8 cellular contexts compared by ENCODE assay signal in the genomic region with DNA sequence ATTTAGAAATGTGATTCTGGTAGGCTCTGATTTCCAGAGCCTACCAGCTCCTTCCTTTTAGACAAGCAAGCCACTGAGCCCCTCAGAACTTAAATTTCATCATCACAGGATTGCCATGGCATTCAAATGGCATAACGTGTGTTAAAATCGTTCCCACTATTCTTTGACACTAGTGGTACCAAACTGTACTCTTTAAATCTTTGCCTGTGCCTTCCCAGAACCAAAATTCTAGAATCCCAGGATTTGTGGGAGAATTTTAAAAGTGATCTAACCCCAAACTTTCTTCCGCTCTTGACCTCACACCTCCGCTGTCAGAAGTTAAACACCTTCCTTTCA. TPM values are rescaled to one million over a fixed set of nuclear protein-coding genes. Genes with fewer than 3 reads are reported as not detected.
DNase-seq lines count a peak whose midpoint lies in the region; ATAC-seq, FAIRE-seq and TF ChIP-seq lines count a peak whose summit lies in the region.

No MANE protein-coding gene starts in this region.

- H3K36me3 Mint-ChIP-seq in CD4-positive, alpha-beta T cell (ENCODE audit: low read depth) = peaks cover 43% of the 10 kb centered on the region
- H3K36me3 Mint-ChIP-seq in naive thymus-derived CD4-positive, alpha-beta T cell = peaks cover 0 to 5% (median 3%) of the 10 kb centered on the region in 5 donors

- FAIRE-seq in H54 (lab: Jason Lieb, UNC) = no peak

- H3K9me3 ChIP-seq in CD4-positive, alpha-beta T cell (ENCODE audit: control insufficient read depth, low read length) = no peaks in the 10 kb centered on the region
- H3K9me3 ChIP-seq in breast epithelium = no peaks in the 10 kb centered on the region
- no peaks in the 10 kb centered on the region for H3K9me3 ChIP-seq in naive thymus-derived CD4-positive, alpha-beta T cell (ENCODE audit: control insufficient read depth in 2 of 3, low read length in 3 of 3)

- H3K4me3 ChIP-seq in breast epithelium = peak overlapping the region; percentile 68 to 76 (median 69)
- peak overlapping the region; percentile 98 for H3K4me3 ChIP-seq in naive thymus-derived CD4-positive, alpha-beta T cell (ENCODE audit: low read length)

- CTCF ChIA-PET in CD4-positive, alpha-beta T cell (lab: Charles Lee) = interaction anchor here (1.1 kb wide), 1 partner anchor 14 kb away, joined by 3 read pairs; no protein-coding TSS in a partner anchor
- CTCF ChIA-PET in naive thymus-derived CD4-positive, alpha-beta T cell (lab: Charles Lee) = interaction anchor here (0.7 kb wide), 1 partner anchor 116 kb away, joined by 3 read pairs; no protein-coding TSS in a partner anchor

- peaks cover 27% of the 10 kb centered on the region for H3K4me1 Mint-ChIP-seq in CD4-positive, alpha-beta T cell (ENCODE audit: low read depth)
- H3K4me1 Mint-ChIP-seq in naive thymus-derived CD4-positive, alpha-beta T cell = peaks cover 13 to 28% (median 21%) of the 10 kb centered on the region in 7 donors

- H3K27ac ChIP-seq in CD4-positive, alpha-beta T cell (ENCODE audit: low read depth, low read length) = no peak overlapping the region
- H3K27ac ChIP-seq in breast epithelium = peak overlapping the region; percentile 88 to 91
- H3K27ac ChIP-seq in naive thymus-derived CD4-positive, alpha-beta T cell (ENCODE audit: low read depth, low read length) = peak overlapping the region; percentile 80

- POLR2A ChIA-PET in CD4-positive, alpha-beta T cell (lab: Charles Lee) = interaction anchor here (0.8 to 2.2 kb wide), 2 partner anchors 65 to 132 kb away, joined by 3 to 7 read pairs; partner anchors contain the start of gene BRIP1
- POLR2A ChIA-PET in naive thymus-derived CD4-positive, alpha-beta T cell (lab: Charles Lee) = no interaction called here

- H3K27me3 Mint-ChIP-seq in CD4-positive, alpha-beta T cell = peaks cover 6% of the 10 kb centered on the region
- H3K27me3 Mint-ChIP-seq in naive thymus-derived CD4-positive, alpha-beta T cell = peaks cover 0 to 4% (median 0%) of the 10 kb centered on the region in 5 donors

- DNase-seq in CD4-positive, alpha-beta T cell = no peak
- no peak for DNase-seq in breast epithelium (ENCODE audit: low spot score in 2 of 2)
- no peak for DNase-seq in naive thymus-derived CD4-positive, alpha-beta T cell
- no peak for DNase-seq in NK-92 (lab: John Stamatoyannopoulos, UW; ENCODE audit: unreplicated experiment)
- no peak for DNase-seq in NCI-H345 treated with DMSO at 0.1 percent for 48 hours (lab: John Stamatoyannopoulos, UW; ENCODE audit: unreplicated experiment)
- no peak for DNase-seq in H54 (ENCODE audit: insufficient read length, low spot score)
- DNase-seq in activated gamma-delta T cell (lab: John Stamatoyannopoulos, UW) = no peak

- H3K4me3 Mint-ChIP-seq in CD4-positive, alpha-beta T cell = peak overlapping the region; percentile 94
- peak overlapping the region; percentile 88 to 96 (median 92) for H3K4me3 Mint-ChIP-seq in naive thymus-derived CD4-positive, alpha-beta T cell

- H3K36me3 ChIP-seq in breast epithelium = no peaks in the 10 kb centered on the region
- peaks cover 0 to 14% (median 0%) of the 10 kb centered on the region in 3 experiments for H3K36me3 ChIP-seq in naive thymus-derived CD4-positive, alpha-beta T cell (ENCODE audit: control insufficient read depth in 2 of 3, insufficient read depth in 3 of 3, low read length in 3 of 3)

- H3K4me1 ChIP-seq in breast epithelium = peaks cover 0 to 5% of the 10 kb centered on the region in 2 donors
- H3K4me1 ChIP-seq in naive thymus-derived CD4-positive, alpha-beta T cell (ENCODE audit: control insufficient read depth in 2 of 2, insufficient read depth in 2 of 2, low read length in 2 of 2) = peaks cover 11 to 19% of the 10 kb centered on the region in 2 donors

- no peaks in the 10 kb centered on the region for H3K9me3 Mint-ChIP-seq in CD4-positive, alpha-beta T cell
- peaks cover 0 to 8% (median 0%) of the 10 kb centered on the region in 11 donors for H3K9me3 Mint-ChIP-seq in naive thymus-derived CD4-positive, alpha-beta T cell

- intact Hi-C loops in CD4-positive, alpha-beta T cell (cut with DNase I, micrococcal nuclease) = loop anchor here in 1 of 2 experiments (10.0 kb wide), 2 partner anchors 513 to 1037 kb away; partner anchors contain the start of gene TANC2
- intact Hi-C loops in breast epithelium (cut with DNase I; ENCODE audit: low total_unique reads) = no loop called here
- intact Hi-C loops in naive thymus-derived CD4-positive, alpha-beta T cell (cut with micrococcal nuclease) = loop anchor here in 1 of 2 donors (1.0 to 5.0 kb wide), 3 partner anchors 24 to 1331 kb away; partner anchors contain the start of gene TANC2

- TF ChIP-seq POLR2A in breast epithelium (IDR thresholded peaks at IDR 0.05) (no peak), H54 (IDR thresholded peaks at IDR 0.05; ENCODE audit: low read depth, low read length) (no peak)

- H3K27me3 ChIP-seq in CD4-positive, alpha-beta T cell (ENCODE audit: control insufficient read depth, insufficient read depth, low read length) = no peaks in the 10 kb centered on the region
- H3K27me3 ChIP-seq in breast epithelium = no peaks in the 10 kb centered on the region
- H3K27me3 ChIP-seq in naive thymus-derived CD4-positive, alpha-beta T cell (ENCODE audit: control insufficient read depth in 2 of 2, insufficient read depth in 2 of 2, low read length in 2 of 2) = no peaks in the 10 kb centered on the region

- no peak for TF ChIP-seq CTCF in CD4-positive, alpha-beta T cell (IDR thresholded peaks at IDR 0.05)
- TF ChIP-seq CTCF in breast epithelium (IDR thresholded peaks at IDR 0.05) = no peak

- ATAC-seq in CD4-positive, alpha-beta T cell (ENCODE audit: poor library complexity) = no peak
- peak; percentile 8 for ATAC-seq in HG02973 (IDR thresholded peaks at IDR 0.05; ENCODE audit: unreplicated experiment)
- ATAC-seq in naive thymus-derived CD4-positive, alpha-beta T cell = peak; percentile 2

- peak overlapping the region; percentile 93 for H3K27ac Mint-ChIP-seq in CD4-positive, alpha-beta T cell
- H3K27ac Mint-ChIP-seq in naive thymus-derived CD4-positive, alpha-beta T cell = peak overlapping the region; percentile 90 to 98 (median 94)

RNA-seq across cellular contexts. Expression of gene INTS2, which starts 0.3 kb away (rescaled TPM):
- 1 to 10 TPM; 8.5 to 8.7 TPM for total RNA-seq in CD4-positive, alpha-beta T cell
- 10 to 100 TPM in 2 of 3 donors, 1 to 10 TPM in 1; 8.3 to 15.2 (median 11.8) TPM for total RNA-seq in breast epithelium
- 10 to 100 TPM; 14.9 to 24.4 (median 19.2) TPM for total RNA-seq in naive thymus-derived CD4-positive, alpha-beta T cell
- polyA plus RNA-seq in naive thymus-derived CD4-positive, alpha-beta T cell = 1 to 10 TPM; 4.7 to 6.4 TPM
